Comparison of ENCODE assay signal across 8 cellular contexts in genomic region chr13:43804461-43805070, GRCh38. TPM values are rescaled to one million over a fixed set of nuclear protein-coding genes. Genes with fewer than 3 reads are reported as not detected.
DNase-seq lines count a peak whose midpoint lies in the region; ATAC-seq and TF ChIP-seq lines count a peak whose summit lies in the region.

No MANE protein-coding gene starts in this region.

- no peaks in the 10 kb centered on the region for H3K4me1 Mint-ChIP-seq in effector memory CD8-positive, alpha-beta T cell (ENCODE audit: low read depth in 2 of 2)
- peaks cover 12% of the 10 kb centered on the region for H3K4me1 Mint-ChIP-seq in activated CD4-positive, alpha-beta memory T cell treated with anti-CD3 and anti-CD28 coated beads, Interleukin-2, amount 10 ng/mL, durations not matched to agents 7 days and 5 days

- H3K36me3 ChIP-seq in mucosa of descending colon (ENCODE audit: low read depth), result no peaks in the 10 kb centered on the region

- POLR2A ChIA-PET in activated CD4-positive, alpha-beta memory T cell treated with anti-CD3 and anti-CD28 coated beads, Interleukin-2, amount 10 ng/mL, durations not matched to agents 7 days and 5 days (lab: Charles Lee), result no interaction called here

- peaks cover 8 to 15% of the 10 kb centered on the region in 2 donors for H3K27me3 Mint-ChIP-seq in effector memory CD8-positive, alpha-beta T cell
- peaks cover 25% of the 10 kb centered on the region for H3K27me3 Mint-ChIP-seq in activated CD4-positive, alpha-beta memory T cell treated with anti-CD3 and anti-CD28 coated beads, Interleukin-2, amount 10 ng/mL, durations not matched to agents 7 days and 5 days

- intact Hi-C loops in mucosa of descending colon (cut with DNase I, micrococcal nuclease), result no loop called here

- no peaks in the 10 kb centered on the region for H3K9me3 Mint-ChIP-seq in effector memory CD8-positive, alpha-beta T cell
- no peaks in the 10 kb centered on the region for H3K9me3 Mint-ChIP-seq in activated CD4-positive, alpha-beta memory T cell treated with anti-CD3 and anti-CD28 coated beads, Interleukin-2, amount 10 ng/mL, durations not matched to agents 7 days and 5 days

- peak; percentile 46 for ATAC-seq in effector memory CD8-positive, alpha-beta T cell (replicated peaks)
- ATAC-seq in mucosa of descending colon (peak; percentile 39), HG03097 (IDR thresholded peaks at IDR 0.05; ENCODE audit: low FRiP score, unreplicated experiment) (no peak), GM21737 (IDR thresholded peaks at IDR 0.05; ENCODE audit: unreplicated experiment) (no peak)

- CTCF ChIA-PET in activated CD4-positive, alpha-beta memory T cell treated with anti-CD3 and anti-CD28 coated beads, Interleukin-2, amount 10 ng/mL, durations not matched to agents 7 days and 5 days (lab: Charles Lee), result interaction anchor here (0.6 to 2.0 kb wide), 10 partner anchors 9 to 1471 kb away, joined by 3 to 6 read pairs (median 4); partner anchors contain the start of gene ENOX1

- no peak overlapping the region for H3K27ac Mint-ChIP-seq in effector memory CD8-positive, alpha-beta T cell
- no peak overlapping the region for H3K27ac Mint-ChIP-seq in activated CD4-positive, alpha-beta memory T cell treated with anti-CD3 and anti-CD28 coated beads, Interleukin-2, amount 10 ng/mL, durations not matched to agents 7 days and 5 days

- H3K4me3 Mint-ChIP-seq in effector memory CD8-positive, alpha-beta T cell, result no peak overlapping the region
- no peak overlapping the region for H3K4me3 Mint-ChIP-seq in activated CD4-positive, alpha-beta memory T cell treated with anti-CD3 and anti-CD28 coated beads, Interleukin-2, amount 10 ng/mL, durations not matched to agents 7 days and 5 days

- no peaks in the 10 kb centered on the region for H3K9me3 ChIP-seq in mucosa of descending colon

- TF ChIP-seq CTCF in LNCaP clone FGC (IDR thresholded peaks at IDR 0.05; ENCODE audit: control insufficient read depth, extremely low read depth, insufficient read depth) (peak; percentile 35), mucosa of descending colon (IDR thresholded peaks at IDR 0.05) (no peak)

- DNase-seq in EL (peak; percentile 75), LNCaP clone FGC (ENCODE audit: low read depth) (peak; percentile 63), RPMI7951 (ENCODE audit: low read depth) (peak; percentile 65), mucosa of descending colon (peak in 1 of 3 donors; percentile 74)
- peak; percentile 15 to 34 (median 26) for DNase-seq in effector memory CD8-positive, alpha-beta T cell
- no peak for DNase-seq in activated CD4-positive, alpha-beta memory T cell treated with anti-CD3 and anti-CD28 coated beads, Interleukin-2, amount 10 ng/mL, durations not matched to agents 7 days and 5 days

- H3K4me1 ChIP-seq in mucosa of descending colon (ENCODE audit: low read depth), result no peaks in the 10 kb centered on the region

- H3K4me3 ChIP-seq in LNCaP clone FGC (ENCODE audit: low read depth, low read length), result no peak overlapping the region
- H3K4me3 ChIP-seq in mucosa of descending colon, result no peak overlapping the region

- H3K36me3 Mint-ChIP-seq in effector memory CD8-positive, alpha-beta T cell (ENCODE audit: insufficient read depth), result no peaks in the 10 kb centered on the region
- no peaks in the 10 kb centered on the region for H3K36me3 Mint-ChIP-seq in activated CD4-positive, alpha-beta memory T cell treated with anti-CD3 and anti-CD28 coated beads, Interleukin-2, amount 10 ng/mL, durations not matched to agents 7 days and 5 days (ENCODE audit: low read depth)

RNA-seq across cellular contexts. Expression of gene ENOX1, which starts 17.8 kb away (rescaled TPM):
- 1.9 and 2.6 TPM in 2 replicates for total RNA-seq in RPMI7951 (2014; rRNA removed; shearing (Covaris generic))
- total RNA-seq in mucosa of descending colon, result 1 to 10 TPM in 2 of 3 donors, under 1 TPM in 1; 0.35 to 9.8 (median 1.2) TPM
- under 1 TPM; 0.25 to 0.38 TPM for total RNA-seq in activated CD4-positive, alpha-beta memory T cell treated with anti-CD3 and anti-CD28 coated beads, Interleukin-2, amount 10 ng/mL, durations not matched to agents 7 days and 5 days

Comparison
In these comparisons a context has a peak if more than half of its experiments do, and no peak if none do; other contexts are left out.
1. ATAC-seq: peak in effector memory CD8-positive, alpha-beta T cell (single experiment) and mucosa of descending colon (single experiment); none in HG03097 (single experiment) and GM21737 (single experiment).